In the genomic region with DNA sequence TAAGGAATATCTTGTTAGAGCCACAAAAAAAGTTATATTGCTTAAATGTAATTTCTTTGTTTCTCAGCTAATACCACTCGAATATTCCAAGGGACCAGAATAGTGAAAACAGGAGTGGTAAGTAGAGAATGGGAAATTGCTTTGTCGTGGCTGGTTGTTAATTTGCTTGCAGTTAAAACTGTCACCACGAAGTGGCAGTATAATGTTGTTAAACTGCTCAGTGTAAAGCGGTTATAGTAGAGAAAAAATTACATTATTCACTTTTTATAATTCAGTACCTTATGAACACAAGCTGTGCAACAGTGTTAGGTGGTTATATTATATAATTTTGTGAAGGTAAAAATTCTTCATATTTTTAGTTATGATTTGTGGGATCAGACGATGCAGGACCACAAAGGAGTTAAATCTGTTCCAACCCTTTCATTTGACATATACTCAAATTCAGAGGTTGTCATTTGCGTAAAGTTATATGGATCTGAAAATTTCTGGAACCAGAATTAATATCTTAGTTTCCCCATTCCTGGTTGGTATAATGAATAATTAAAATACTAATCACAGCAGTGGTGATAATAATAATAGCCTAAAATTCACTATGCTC, we compare ENCODE assay signal across 8 cellular contexts.
DNase-seq lines count a peak whose midpoint lies in the region; ATAC-seq, FAIRE-seq and TF ChIP-seq lines count a peak whose summit lies in the region.

No MANE protein-coding gene starts in this region.

- H3K4me1 ChIP-seq in mesenchymal stem cell (ENCODE audit: control insufficient read depth, insufficient read depth, low read depth, low read length): no peaks in the 10 kb centered on the region

- H3K9me3 ChIP-seq in mesenchymal stem cell (ENCODE audit: control insufficient read depth, low read length) (no peaks in the 10 kb centered on the region), MG63 (no peaks in the 10 kb centered on the region)

- no peak overlapping the region for H2AK5ac ChIP-seq in mesenchymal stem cell (ENCODE audit: low read length, severe bottlenecking)

- no peak for ATAC-seq in HG02798 (IDR thresholded peaks at IDR 0.05; ENCODE audit: poor library complexity, unreplicated experiment)

- H3K23ac ChIP-seq in mesenchymal stem cell (ENCODE audit: low read length in 2 of 2): no peak overlapping the region

- H3K36me3 ChIP-seq in mesenchymal stem cell (ENCODE audit: control insufficient read depth in 1 of 2, insufficient read depth in 2 of 2, low read depth in 1 of 2, low read length in 2 of 2) (peaks cover 18 to 55% of the 10 kb centered on the region in 2 experiments), MG63 (no peaks in the 10 kb centered on the region)

- no peak overlapping the region for H2AFZ ChIP-seq in mesenchymal stem cell (ENCODE audit: low read depth, low read length)

- H3K18ac ChIP-seq in mesenchymal stem cell (ENCODE audit: low read depth in 1 of 2, low read length in 2 of 2): no peak overlapping the region

- DNase-seq in NCI-H460 (ENCODE audit: extremely low read depth, low read depth) (peak; percentile 25), cerebellum (ENCODE audit: low spot score) (peak; percentile 50), mesenchymal stem cell (peak; percentile 34), MG63 (no peak)
- no peak for DNase-seq in activated CD4-positive, alpha-beta T cell treated with anti-CD3 and anti-CD28 coated beads, Interleukin-2, amount 50 U/mL, for 4 hours

- H3K79me1 ChIP-seq in mesenchymal stem cell (replicated peaks; ENCODE audit: low read length, poor library complexity, severe bottlenecking): no peaks in the 10 kb centered on the region

- no peak overlapping the region for H2BK5ac ChIP-seq in mesenchymal stem cell (ENCODE audit: low read depth, low read length, poor library complexity, severe bottlenecking)

- no peak overlapping the region for H4K8ac ChIP-seq in mesenchymal stem cell (ENCODE audit: low read length)

- H3K4me2 ChIP-seq in mesenchymal stem cell (ENCODE audit: low read length, poor library complexity, severe bottlenecking): no peak overlapping the region

- H2BK15ac ChIP-seq in mesenchymal stem cell (ENCODE audit: low read depth, poor library complexity, severe bottlenecking): no peak overlapping the region

- H3K27me3 ChIP-seq in mesenchymal stem cell (ENCODE audit: control insufficient read depth in 1 of 2, insufficient read depth in 1 of 2, low read length in 2 of 2) (no peaks in the 10 kb centered on the region), MG63 (no peaks in the 10 kb centered on the region)

- no peak overlapping the region for H3K27ac ChIP-seq in mesenchymal stem cell (ENCODE audit: low read length, poor library complexity, severe bottlenecking)

- H3K9ac ChIP-seq in mesenchymal stem cell (ENCODE audit: low read length): no peak overlapping the region

- no peak overlapping the region for H4K91ac ChIP-seq in mesenchymal stem cell (ENCODE audit: low read length)

- H3K4me3 ChIP-seq in mesenchymal stem cell (ENCODE audit: insufficient read depth in 1 of 2, low read depth in 1 of 2, low read length in 2 of 2) (no peak overlapping the region), MG63 (no peak overlapping the region)

- FAIRE-seq in A204.1 (lab: Jason Lieb, UNC): peak; percentile 90

- WGBS in mesenchymal stem cell: 16% methylated on average over 2 of the region's 6 CpGs

- no peak overlapping the region for H3K14ac ChIP-seq in mesenchymal stem cell (ENCODE audit: low read length in 2 of 2)

- TF ChIP-seq CTCF in GM12873 (IDR thresholded peaks at IDR 0.05; ENCODE audit: insufficient read depth, low read depth, low read length, missing control alignments): peak; percentile 58

- no peak overlapping the region for H2BK120ac ChIP-seq in mesenchymal stem cell (ENCODE audit: low read depth, low read length)

- no peak overlapping the region for H3K4ac ChIP-seq in mesenchymal stem cell (ENCODE audit: low read depth in 1 of 2, low read length in 2 of 2)

- H2BK12ac ChIP-seq in mesenchymal stem cell (ENCODE audit: low read length in 2 of 2): no peak overlapping the region

Comparison
In these comparisons a context has a peak if more than half of its experiments do, and no peak if none do; other contexts are left out.
1. DNase-seq: peak in NCI-H460 (single experiment), cerebellum (single experiment) and mesenchymal stem cell (single experiment); none in MG63 (single experiment) and activated CD4-positive, alpha-beta T cell treated with anti-CD3 and anti-CD28 coated beads, Interleukin-2, amount 50 U/mL, for 4 hours (0 of 2).